In the genomic region with DNA sequence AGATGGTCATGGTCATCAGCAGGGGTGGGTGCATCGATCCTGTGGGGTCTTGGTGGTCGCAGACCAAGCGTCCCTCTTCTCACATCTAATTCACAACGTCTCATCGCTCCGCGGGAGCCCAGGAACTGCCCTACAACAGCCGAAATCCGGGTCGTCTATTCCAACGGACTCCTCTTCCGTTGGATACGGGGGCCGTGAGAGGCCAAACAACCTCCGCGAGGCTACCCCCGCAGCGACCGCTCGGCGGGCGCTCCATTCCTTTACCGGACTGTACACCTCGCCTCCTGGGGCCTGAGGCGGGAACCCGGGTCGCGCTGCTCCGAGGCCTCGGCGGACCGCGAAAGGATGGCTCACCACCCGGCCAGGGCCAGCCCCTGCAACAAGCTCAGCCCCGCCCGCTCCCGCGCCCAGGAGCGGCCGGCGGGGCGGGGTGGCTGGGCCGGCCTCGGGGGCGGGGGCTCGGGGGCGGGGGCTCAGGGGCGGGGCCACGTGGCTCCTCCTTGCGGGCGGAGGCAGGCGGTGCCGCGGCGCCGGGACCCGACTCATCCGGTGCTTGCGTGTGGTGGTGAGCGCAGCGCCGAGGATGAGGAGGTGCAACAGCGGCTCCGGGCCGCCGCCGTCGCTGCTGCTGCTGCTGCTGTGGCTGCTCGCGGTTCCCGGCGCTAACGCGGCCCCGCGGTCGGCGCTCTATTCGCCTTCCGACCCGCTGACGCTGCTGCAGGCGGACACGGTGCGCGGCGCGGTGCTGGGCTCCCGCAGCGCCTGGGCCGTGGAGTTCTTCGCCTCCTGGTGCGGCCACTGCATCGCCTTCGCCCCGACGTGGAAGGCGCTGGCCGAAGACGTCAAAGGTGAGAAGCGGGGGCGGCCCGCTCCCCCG, we compare ENCODE assay signal across 1 cellular context.
A peak's percentile ranks its signal among the peaks of the same experiment; 100 is the strongest.
TF ChIP-seq lines count a peak whose summit lies in the region.

A gene with protein sequence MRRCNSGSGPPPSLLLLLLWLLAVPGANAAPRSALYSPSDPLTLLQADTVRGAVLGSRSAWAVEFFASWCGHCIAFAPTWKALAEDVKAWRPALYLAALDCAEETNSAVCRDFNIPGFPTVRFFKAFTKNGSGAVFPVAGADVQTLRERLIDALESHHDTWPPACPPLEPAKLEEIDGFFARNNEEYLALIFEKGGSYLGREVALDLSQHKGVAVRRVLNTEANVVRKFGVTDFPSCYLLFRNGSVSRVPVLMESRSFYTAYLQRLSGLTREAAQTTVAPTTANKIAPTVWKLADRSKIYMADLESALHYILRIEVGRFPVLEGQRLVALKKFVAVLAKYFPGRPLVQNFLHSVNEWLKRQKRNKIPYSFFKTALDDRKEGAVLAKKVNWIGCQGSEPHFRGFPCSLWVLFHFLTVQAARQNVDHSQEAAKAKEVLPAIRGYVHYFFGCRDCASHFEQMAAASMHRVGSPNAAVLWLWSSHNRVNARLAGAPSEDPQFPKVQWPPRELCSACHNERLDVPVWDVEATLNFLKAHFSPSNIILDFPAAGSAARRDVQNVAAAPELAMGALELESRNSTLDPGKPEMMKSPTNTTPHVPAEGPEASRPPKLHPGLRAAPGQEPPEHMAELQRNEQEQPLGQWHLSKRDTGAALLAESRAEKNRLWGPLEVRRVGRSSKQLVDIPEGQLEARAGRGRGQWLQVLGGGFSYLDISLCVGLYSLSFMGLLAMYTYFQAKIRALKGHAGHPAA (plus strand): TSS at position 545 of the 877 bp plus-strand sequence. CDS start 39 bp downstream, at position 584.

TF ChIP-seq in HepG2, 621 proteins besides CTCF, POLR2A, EP300 and RAD21 (continued from another document and continues in another):
- TF ChIP-seq, protein P1, sequence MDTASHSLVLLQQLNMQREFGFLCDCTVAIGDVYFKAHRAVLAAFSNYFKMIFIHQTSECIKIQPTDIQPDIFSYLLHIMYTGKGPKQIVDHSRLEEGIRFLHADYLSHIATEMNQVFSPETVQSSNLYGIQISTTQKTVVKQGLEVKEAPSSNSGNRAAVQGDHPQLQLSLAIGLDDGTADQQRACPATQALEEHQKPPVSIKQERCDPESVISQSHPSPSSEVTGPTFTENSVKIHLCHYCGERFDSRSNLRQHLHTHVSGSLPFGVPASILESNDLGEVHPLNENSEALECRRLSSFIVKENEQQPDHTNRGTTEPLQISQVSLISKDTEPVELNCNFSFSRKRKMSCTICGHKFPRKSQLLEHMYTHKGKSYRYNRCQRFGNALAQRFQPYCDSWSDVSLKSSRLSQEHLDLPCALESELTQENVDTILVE (CRISPR knock-in tag; IDR thresholded peaks at IDR 0.05) = 0 out of 2 replicates have a peak, but pooled peaks have one; percentile 20
- TF ChIP-seq KLF12 (CRISPR knock-in tag; IDR thresholded peaks at IDR 0.05; ENCODE audit: borderline replicate concordance) = peak; percentile 63; the same call in 1 of the 2 replicates
- TF ChIP-seq KLF15 (CRISPR knock-in tag; IDR thresholded peaks at IDR 0.05; ENCODE audit: borderline replicate concordance) = no peak
- TF ChIP-seq ZNF253 (CRISPR knock-in tag; IDR thresholded peaks at IDR 0.05; ENCODE audit: borderline replicate concordance) = 0 out of 2 replicates have a peak, but pooled peaks have one; percentile 21
- TF ChIP-seq ZNF468 (CRISPR knock-in tag; IDR thresholded peaks at IDR 0.05) = no peak
- TF ChIP-seq ZNF883 (CRISPR knock-in tag; IDR thresholded peaks at IDR 0.05; ENCODE audit: not compliant biosample characterization) = peak; percentile 40
- TF ChIP-seq, protein P2, sequence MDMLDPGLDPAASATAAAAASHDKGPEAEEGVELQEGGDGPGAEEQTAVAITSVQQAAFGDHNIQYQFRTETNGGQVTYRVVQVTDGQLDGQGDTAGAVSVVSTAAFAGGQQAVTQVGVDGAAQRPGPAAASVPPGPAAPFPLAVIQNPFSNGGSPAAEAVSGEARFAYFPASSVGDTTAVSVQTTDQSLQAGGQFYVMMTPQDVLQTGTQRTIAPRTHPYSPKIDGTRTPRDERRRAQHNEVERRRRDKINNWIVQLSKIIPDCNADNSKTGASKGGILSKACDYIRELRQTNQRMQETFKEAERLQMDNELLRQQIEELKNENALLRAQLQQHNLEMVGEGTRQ (IDR thresholded peaks at IDR 0.05; ENCODE audit: low read depth, low read length) = no peak
- TF ChIP-seq, protein P2 (CRISPR knock-in tag; IDR thresholded peaks at IDR 0.05; ENCODE audit: borderline replicate concordance) = peak; percentile 36; the same call in 1 of the 2 replicates
- TF ChIP-seq ZSCAN29 (CRISPR knock-in tag; conservative IDR thresholded peaks at IDR 0.05) = no peak
- no peak for TF ChIP-seq ZNF431 (CRISPR knock-in tag; IDR thresholded peaks at IDR 0.05; ENCODE audit: borderline replicate concordance, low read depth)
- no peak for TF ChIP-seq LCORL (IDR thresholded peaks at IDR 0.05)
- TF ChIP-seq LCORL (CRISPR knock-in tag; IDR thresholded peaks at IDR 0.05) = no peak
- TF ChIP-seq HES4 (CRISPR knock-in tag; IDR thresholded peaks at IDR 0.05; ENCODE audit: borderline replicate concordance) = no peak; the same call in 1 of the 2 replicates
- TF ChIP-seq CREM (IDR thresholded peaks at IDR 0.05) = 0 out of 2 replicates have a peak, but pooled peaks have one; percentile 17
- no peak for TF ChIP-seq CREM (CRISPR knock-in tag; IDR thresholded peaks at IDR 0.05)
- no peak for TF ChIP-seq KMT2B (CRISPR knock-in tag; IDR thresholded peaks at IDR 0.05)
- TF ChIP-seq CREB1 (IDR thresholded peaks at IDR 0.05) = no peak
- TF ChIP-seq CREB1 (CRISPR knock-in tag; IDR thresholded peaks at IDR 0.05) = no peak
- TF ChIP-seq ZNF598 (CRISPR knock-in tag; IDR thresholded peaks at IDR 0.05; ENCODE audit: borderline replicate concordance) = no peak
- peak; percentile 79 for TF ChIP-seq POLR2G (IDR thresholded peaks at IDR 0.05; ENCODE audit: low read depth, low read length)
- no peak for TF ChIP-seq SSRP1 (CRISPR knock-in tag; IDR thresholded peaks at IDR 0.05)
- TF ChIP-seq, protein P3, sequence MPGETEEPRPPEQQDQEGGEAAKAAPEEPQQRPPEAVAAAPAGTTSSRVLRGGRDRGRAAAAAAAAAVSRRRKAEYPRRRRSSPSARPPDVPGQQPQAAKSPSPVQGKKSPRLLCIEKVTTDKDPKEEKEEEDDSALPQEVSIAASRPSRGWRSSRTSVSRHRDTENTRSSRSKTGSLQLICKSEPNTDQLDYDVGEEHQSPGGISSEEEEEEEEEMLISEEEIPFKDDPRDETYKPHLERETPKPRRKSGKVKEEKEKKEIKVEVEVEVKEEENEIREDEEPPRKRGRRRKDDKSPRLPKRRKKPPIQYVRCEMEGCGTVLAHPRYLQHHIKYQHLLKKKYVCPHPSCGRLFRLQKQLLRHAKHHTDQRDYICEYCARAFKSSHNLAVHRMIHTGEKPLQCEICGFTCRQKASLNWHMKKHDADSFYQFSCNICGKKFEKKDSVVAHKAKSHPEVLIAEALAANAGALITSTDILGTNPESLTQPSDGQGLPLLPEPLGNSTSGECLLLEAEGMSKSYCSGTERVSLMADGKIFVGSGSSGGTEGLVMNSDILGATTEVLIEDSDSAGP (CRISPR knock-in tag; IDR thresholded peaks at IDR 0.05; ENCODE audit: borderline replicate concordance) = peak; percentile 40; the same call in 1 of the 2 replicates
- no peak for TF ChIP-seq TSC22D2 (CRISPR knock-in tag; IDR thresholded peaks at IDR 0.05; ENCODE audit: borderline replicate concordance)
- TF ChIP-seq NFYC (CRISPR knock-in tag; IDR thresholded peaks at IDR 0.05) = no peak
- no peak for TF ChIP-seq SRSF1 (optimal IDR thresholded peaks at IDR 0.05; ENCODE audit: low read depth, low read length)
- TF ChIP-seq, protein P4, sequence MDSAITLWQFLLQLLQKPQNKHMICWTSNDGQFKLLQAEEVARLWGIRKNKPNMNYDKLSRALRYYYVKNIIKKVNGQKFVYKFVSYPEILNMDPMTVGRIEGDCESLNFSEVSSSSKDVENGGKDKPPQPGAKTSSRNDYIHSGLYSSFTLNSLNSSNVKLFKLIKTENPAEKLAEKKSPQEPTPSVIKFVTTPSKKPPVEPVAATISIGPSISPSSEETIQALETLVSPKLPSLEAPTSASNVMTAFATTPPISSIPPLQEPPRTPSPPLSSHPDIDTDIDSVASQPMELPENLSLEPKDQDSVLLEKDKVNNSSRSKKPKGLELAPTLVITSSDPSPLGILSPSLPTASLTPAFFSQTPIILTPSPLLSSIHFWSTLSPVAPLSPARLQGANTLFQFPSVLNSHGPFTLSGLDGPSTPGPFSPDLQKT (CRISPR knock-in tag; IDR thresholded peaks at IDR 0.05; ENCODE audit: borderline replicate concordance) = no peak
- 0 out of 2 replicates have a peak, but pooled peaks have one; percentile 59 for TF ChIP-seq ZNF546 (CRISPR knock-in tag; conservative IDR thresholded peaks at IDR 0.05)
- TF ChIP-seq, protein P5, sequence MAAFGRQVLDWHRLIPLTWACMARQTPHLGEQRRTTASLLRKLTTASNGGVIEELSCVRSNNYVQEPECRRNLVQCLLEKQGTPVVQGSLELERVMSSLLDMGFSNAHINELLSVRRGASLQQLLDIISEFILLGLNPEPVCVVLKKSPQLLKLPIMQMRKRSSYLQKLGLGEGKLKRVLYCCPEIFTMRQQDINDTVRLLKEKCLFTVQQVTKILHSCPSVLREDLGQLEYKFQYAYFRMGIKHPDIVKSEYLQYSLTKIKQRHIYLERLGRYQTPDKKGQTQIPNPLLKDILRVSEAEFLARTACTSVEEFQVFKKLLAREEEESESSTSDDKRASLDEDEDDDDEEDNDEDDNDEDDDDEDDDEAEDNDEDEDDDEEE (CRISPR knock-in tag; IDR thresholded peaks at IDR 0.05) = peak; percentile 13; the same call in 1 of the 2 replicates
- TF ChIP-seq ASH2L (IDR thresholded peaks at IDR 0.05; ENCODE audit: insufficient read length, low read depth, low read length) = peak; percentile 45
- TF ChIP-seq ZSCAN20 (CRISPR knock-in tag; IDR thresholded peaks at IDR 0.05; ENCODE audit: borderline replicate concordance) = 0 out of 2 replicates have a peak, but pooled peaks have one; percentile 69
- TF ChIP-seq RBAK (CRISPR knock-in tag; IDR thresholded peaks at IDR 0.05) = no peak
- TF ChIP-seq FIP1L1 (IDR thresholded peaks at IDR 0.05; ENCODE audit: borderline replicate concordance, insufficient read depth, low read depth, low read length) = no peak
- TF ChIP-seq BRD4 (CRISPR knock-in tag; IDR thresholded peaks at IDR 0.05) = no peak
- TF ChIP-seq KAT8 (CRISPR knock-in tag; IDR thresholded peaks at IDR 0.05) = peak; percentile 83
- TF ChIP-seq, protein P6, sequence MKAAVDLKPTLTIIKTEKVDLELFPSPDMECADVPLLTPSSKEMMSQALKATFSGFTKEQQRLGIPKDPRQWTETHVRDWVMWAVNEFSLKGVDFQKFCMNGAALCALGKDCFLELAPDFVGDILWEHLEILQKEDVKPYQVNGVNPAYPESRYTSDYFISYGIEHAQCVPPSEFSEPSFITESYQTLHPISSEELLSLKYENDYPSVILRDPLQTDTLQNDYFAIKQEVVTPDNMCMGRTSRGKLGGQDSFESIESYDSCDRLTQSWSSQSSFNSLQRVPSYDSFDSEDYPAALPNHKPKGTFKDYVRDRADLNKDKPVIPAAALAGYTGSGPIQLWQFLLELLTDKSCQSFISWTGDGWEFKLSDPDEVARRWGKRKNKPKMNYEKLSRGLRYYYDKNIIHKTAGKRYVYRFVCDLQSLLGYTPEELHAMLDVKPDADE (CRISPR knock-in tag; IDR thresholded peaks at IDR 0.05) = 0 out of 2 replicates have a peak, but pooled peaks have one; percentile 26
- no peak; the same call in 1 of the 2 replicates for TF ChIP-seq GATAD2A (CRISPR knock-in tag; IDR thresholded peaks at IDR 0.05)
- no peak for TF ChIP-seq NFYB (CRISPR knock-in tag; IDR thresholded peaks at IDR 0.05)
- TF ChIP-seq, protein P7, sequence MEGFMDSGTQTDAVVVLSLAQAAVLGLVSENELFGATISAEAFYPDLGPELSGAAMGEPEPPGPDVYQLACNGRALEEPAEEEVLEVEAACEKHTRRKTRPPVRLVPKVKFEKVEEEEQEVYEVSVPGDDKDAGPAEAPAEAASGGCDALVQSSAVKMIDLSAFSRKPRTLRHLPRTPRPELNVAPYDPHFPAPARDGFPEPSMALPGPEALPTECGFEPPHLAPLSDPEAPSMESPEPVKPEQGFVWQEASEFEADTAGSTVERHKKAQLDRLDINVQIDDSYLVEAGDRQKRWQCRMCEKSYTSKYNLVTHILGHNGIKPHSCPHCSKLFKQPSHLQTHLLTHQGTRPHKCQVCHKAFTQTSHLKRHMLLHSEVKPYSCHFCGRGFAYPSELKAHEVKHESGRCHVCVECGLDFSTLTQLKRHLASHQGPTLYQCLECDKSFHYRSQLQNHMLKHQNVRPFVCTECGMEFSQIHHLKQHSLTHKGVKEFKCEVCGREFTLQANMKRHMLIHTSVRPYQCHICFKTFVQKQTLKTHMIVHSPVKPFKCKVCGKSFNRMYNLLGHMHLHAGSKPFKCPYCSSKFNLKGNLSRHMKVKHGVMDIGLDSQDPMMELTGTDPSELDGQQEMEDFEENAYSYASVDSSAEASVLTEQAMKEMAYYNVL (CRISPR knock-in tag; IDR thresholded peaks at IDR 0.05; ENCODE audit: borderline replicate concordance) = peak; percentile 44; the same call in 1 of the 2 replicates
- TF ChIP-seq, protein P8, sequence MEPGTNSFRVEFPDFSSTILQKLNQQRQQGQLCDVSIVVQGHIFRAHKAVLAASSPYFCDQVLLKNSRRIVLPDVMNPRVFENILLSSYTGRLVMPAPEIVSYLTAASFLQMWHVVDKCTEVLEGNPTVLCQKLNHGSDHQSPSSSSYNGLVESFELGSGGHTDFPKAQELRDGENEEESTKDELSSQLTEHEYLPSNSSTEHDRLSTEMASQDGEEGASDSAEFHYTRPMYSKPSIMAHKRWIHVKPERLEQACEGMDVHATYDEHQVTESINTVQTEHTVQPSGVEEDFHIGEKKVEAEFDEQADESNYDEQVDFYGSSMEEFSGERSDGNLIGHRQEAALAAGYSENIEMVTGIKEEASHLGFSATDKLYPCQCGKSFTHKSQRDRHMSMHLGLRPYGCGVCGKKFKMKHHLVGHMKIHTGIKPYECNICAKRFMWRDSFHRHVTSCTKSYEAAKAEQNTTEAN (CRISPR knock-in tag; conservative IDR thresholded peaks at IDR 0.05) = no peak
- peak; percentile 59; the same call in 1 of the 2 replicates for TF ChIP-seq RNF2 (conservative IDR thresholded peaks at IDR 0.05; ENCODE audit: low read depth)
- TF ChIP-seq, protein P9, sequence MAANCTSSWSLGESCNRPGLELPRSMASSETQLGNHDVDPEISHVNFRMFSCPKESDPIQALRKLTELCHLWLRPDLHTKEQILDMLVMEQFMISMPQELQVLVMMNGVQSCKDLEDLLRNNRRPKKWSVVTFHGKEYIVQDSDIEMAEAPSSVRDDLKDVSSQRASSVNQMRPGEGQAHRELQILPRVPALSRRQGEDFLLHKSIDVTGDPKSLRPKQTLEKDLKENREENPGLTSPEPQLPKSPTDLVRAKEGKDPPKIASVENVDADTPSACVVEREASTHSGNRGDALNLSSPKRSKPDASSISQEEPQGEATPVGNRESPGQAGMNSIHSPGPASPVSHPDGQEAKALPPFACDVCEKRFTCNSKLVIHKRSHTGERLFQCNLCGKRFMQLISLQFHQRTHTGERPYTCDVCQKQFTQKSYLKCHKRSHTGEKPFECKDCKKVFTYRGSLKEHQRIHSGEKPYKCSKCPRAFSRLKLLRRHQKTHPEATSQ (CRISPR knock-in tag; IDR thresholded peaks at IDR 0.05; ENCODE audit: borderline replicate concordance) = no peak
- TF ChIP-seq GATAD1 (CRISPR knock-in tag; IDR thresholded peaks at IDR 0.05) = peak; percentile 79
